14 cellular contexts compared by ENCODE assay signal in genomic region chr12:10601860-10602259, GRCh38. TPM values are rescaled to one million over a fixed set of nuclear protein-coding genes. Genes with fewer than 3 reads are reported as not detected.
DNase-seq lines count a peak whose midpoint lies in the region; ATAC-seq, FAIRE-seq and TF ChIP-seq lines count a peak whose summit lies in the region.
"Had no signal": no experiment of that assay in that cellular context is flagged by ENCODE, and none has a peak within 500 bp of the region (broad histone marks: within the 10 kb centered on the region; RNA-seq: fewer than 3 reads in every experiment).

No MANE protein-coding gene starts in this region.

- no peak for TF ChIP-seq CTCF in Loucy (conservative IDR thresholded peaks at IDR 0.05; ENCODE audit: low read length)
- no peak for TF ChIP-seq CTCF in natural killer cell (IDR thresholded peaks at IDR 0.05)
- no peak for TF ChIP-seq CTCF in Caco-2 (IDR thresholded peaks at IDR 0.05; ENCODE audit: insufficient read depth in 1 of 2, low read depth in 1 of 2, low read length in 1 of 2, severe bottlenecking in 1 of 2, unreplicated experiment in 1 of 2)

- H3K4me3 Mint-ChIP-seq in activated CD8-positive, alpha-beta memory T cell treated with anti-CD3 and anti-CD28 coated beads, Interleukin-2, amount 10 ng/mL, durations not matched to agents 7 days and 5 days, result peak overlapping the region; percentile 59
- H3K4me3 Mint-ChIP-seq in natural killer cell (peak overlapping the region; percentile 77), Caco-2 (ENCODE audit: unreplicated experiment) (no peak overlapping the region)
- H3K4me3 Mint-ChIP-seq: CD4-positive, CD25-positive, alpha-beta regulatory T cell; GM23338; H9; IgD-negative memory B cell had no signal

- peak; percentile 31 for ATAC-seq in activated CD8-positive, alpha-beta memory T cell treated with anti-CD3 and anti-CD28 coated beads, Interleukin-2, amount 10 ng/mL, durations not matched to agents 7 days and 5 days
- ATAC-seq in natural killer cell, result no peak
- ATAC-seq: GM23338 had no signal

- POLR2A ChIA-PET in Caco-2 (lab: Charles Lee), result no interaction called here

- H3K4me3 ChIP-seq in Loucy (ENCODE audit: low read length, poor library complexity, severe bottlenecking) (no peak overlapping the region), Caco-2 (ENCODE audit: low read depth, low read length) (no peak overlapping the region)
- H3K4me3 ChIP-seq: BLaER1 treated with 17β-estradiol and CSF1 and Interleukin-3, amounts not matched to agents 10 nM and 100 nM; GM23338 had no signal

- no peak for DNase-seq in activated CD8-positive, alpha-beta memory T cell treated with anti-CD3 and anti-CD28 coated beads, Interleukin-2, amount 10 ng/mL, durations not matched to agents 7 days and 5 days
- DNase-seq in activated CD8-positive, alpha-beta memory T cell treated with anti-CD3 and anti-CD28 coated beads for 24 hours, result no peak
- DNase-seq in natural killer cell (no peak), urothelium cell line (ENCODE audit: low spot score) (no peak), NCI-H1105 treated with DMSO at 0.1 percent for 48 hours (lab: John Stamatoyannopoulos, UW) (no peak), Caco-2 (no peak)
- DNase-seq: ACHN; CD4-positive, CD25-positive, alpha-beta regulatory T cell; DMS79; H9 had no signal

- no peaks in the 10 kb centered on the region for H3K27me3 Mint-ChIP-seq in activated CD8-positive, alpha-beta memory T cell treated with anti-CD3 and anti-CD28 coated beads, Interleukin-2, amount 10 ng/mL, durations not matched to agents 7 days and 5 days
- H3K27me3 Mint-ChIP-seq in natural killer cell (ENCODE audit: low read depth in 2 of 2) (no peaks in the 10 kb centered on the region), Caco-2 (ENCODE audit: insufficient read depth, unreplicated experiment) (no peaks in the 10 kb centered on the region)
- H3K27me3 Mint-ChIP-seq: CD4-positive, CD25-positive, alpha-beta regulatory T cell; IgD-negative memory B cell had no signal

- H3K4me1 Mint-ChIP-seq in activated CD8-positive, alpha-beta memory T cell treated with anti-CD3 and anti-CD28 coated beads, Interleukin-2, amount 10 ng/mL, durations not matched to agents 7 days and 5 days, result peaks cover 34% of the 10 kb centered on the region
- peaks cover 37 to 39% of the 10 kb centered on the region in 2 donors for H3K4me1 Mint-ChIP-seq in natural killer cell
- H3K4me1 Mint-ChIP-seq in Caco-2 (ENCODE audit: low read depth, unreplicated experiment), result no peaks in the 10 kb centered on the region
- H3K4me1 Mint-ChIP-seq: GM23338, IgD-negative memory B cell had no signal

- no peaks in the 10 kb centered on the region for H3K27me3 ChIP-seq in Loucy (ENCODE audit: insufficient read depth, low read length, poor library complexity, severe bottlenecking)
- no peaks in the 10 kb centered on the region for H3K27me3 ChIP-seq in Caco-2 (replicated peaks; ENCODE audit: control insufficient read depth, insufficient read depth, low read length)
- H3K27me3 ChIP-seq: BLaER1 treated with 17β-estradiol and CSF1 and Interleukin-3, amounts not matched to agents 10 nM and 100 nM had no signal

- CTCF ChIA-PET in activated CD8-positive, alpha-beta memory T cell treated with anti-CD3 and anti-CD28 coated beads, Interleukin-2, amount 10 ng/mL, durations not matched to agents 7 days and 5 days (lab: Charles Lee), result interaction anchor here (1.0 kb wide), 1 partner anchor 11 kb away, joined by 5 read pairs; the partner anchor contains the start of gene MAGOHB
- CTCF ChIA-PET in Caco-2 (lab: Charles Lee), result no interaction called here

- H3F3A ChIP-seq in Loucy (ENCODE audit: low read depth), result no peaks in the 10 kb centered on the region

- peak overlapping the region; percentile 50 for H3K9ac ChIP-seq in Loucy (ENCODE audit: low read depth, low read length, poor library complexity, severe bottlenecking)
- H3K9ac ChIP-seq: BLaER1 treated with 17β-estradiol and CSF1 and Interleukin-3, amounts not matched to agents 10 nM and 100 nM had no signal

- H4K20me1 ChIP-seq in Loucy (ENCODE audit: insufficient read depth, low read length, poor library complexity, severe bottlenecking), result no peaks in the 10 kb centered on the region
- H4K20me1 ChIP-seq: BLaER1 treated with 17β-estradiol and CSF1 and Interleukin-3, amounts not matched to agents 10 nM and 100 nM had no signal

- no TSS peak for BruUV-seq in Caco-2 (replicated peaks; lab: Mats Ljungman, UMichigan)

- no peaks in the 10 kb centered on the region for H3K9me3 Mint-ChIP-seq in activated CD8-positive, alpha-beta memory T cell treated with anti-CD3 and anti-CD28 coated beads, Interleukin-2, amount 10 ng/mL, durations not matched to agents 7 days and 5 days (ENCODE audit: low read depth)
- H3K9me3 Mint-ChIP-seq in natural killer cell (no peaks in the 10 kb centered on the region), Caco-2 (ENCODE audit: unreplicated experiment) (no peaks in the 10 kb centered on the region)
- H3K9me3 Mint-ChIP-seq: CD4-positive, CD25-positive, alpha-beta regulatory T cell; GM23338; H9; IgD-negative memory B cell had no signal

- intact Hi-C loops in natural killer cell (cut with micrococcal nuclease) (no loop called here), Caco-2 (cut with micrococcal nuclease; ENCODE audit: unreplicated experiment) (no loop called here)

- peak overlapping the region; percentile 58 for H3K4me2 ChIP-seq in Loucy (ENCODE audit: low read depth, low read length, poor library complexity, severe bottlenecking)
- H3K4me2 ChIP-seq: BLaER1 treated with 17β-estradiol and CSF1 and Interleukin-3, amounts not matched to agents 10 nM and 100 nM; GM23338 had no signal

- H2AFZ ChIP-seq in Loucy (ENCODE audit: low read length), result no peak overlapping the region
- H2AFZ ChIP-seq: GM23338 had no signal

- H3K36me3 ChIP-seq in Loucy (ENCODE audit: insufficient read depth, low read length) (no peaks in the 10 kb centered on the region), Caco-2 (ENCODE audit: control insufficient read depth, insufficient read depth, low read length) (no peaks in the 10 kb centered on the region)

- FAIRE-seq in urothelium cell line (lab: Jason Lieb, UNC), result peak; percentile 48

- peak overlapping the region; percentile 73 for H3K27ac Mint-ChIP-seq in activated CD8-positive, alpha-beta memory T cell treated with anti-CD3 and anti-CD28 coated beads, Interleukin-2, amount 10 ng/mL, durations not matched to agents 7 days and 5 days
- H3K27ac Mint-ChIP-seq in natural killer cell (peak overlapping the region in 1 of 2 donors; percentile 55), Caco-2 (ENCODE audit: unreplicated experiment) (no peak overlapping the region)
- H3K27ac Mint-ChIP-seq: CD4-positive, CD25-positive, alpha-beta regulatory T cell; GM23338; IgD-negative memory B cell had no signal

- H3K79me2 ChIP-seq in Loucy (ENCODE audit: insufficient read depth, low read length), result no peaks in the 10 kb centered on the region

- H3K36me3 Mint-ChIP-seq in activated CD8-positive, alpha-beta memory T cell treated with anti-CD3 and anti-CD28 coated beads, Interleukin-2, amount 10 ng/mL, durations not matched to agents 7 days and 5 days, result peaks cover 47% of the 10 kb centered on the region
- H3K36me3 Mint-ChIP-seq in natural killer cell, result no peaks in the 10 kb centered on the region
- peaks cover 24% of the 10 kb centered on the region for H3K36me3 Mint-ChIP-seq in Caco-2 (ENCODE audit: insufficient read depth, unreplicated experiment)

- H3K9me3 ChIP-seq in Loucy (ENCODE audit: insufficient read depth, low read depth, low read length) (no peaks in the 10 kb centered on the region), Caco-2 (no peaks in the 10 kb centered on the region)
- H3K9me3 ChIP-seq: BLaER1 treated with 17β-estradiol and CSF1 and Interleukin-3, amounts not matched to agents 10 nM and 100 nM had no signal

- H3K4me1 ChIP-seq in Loucy (ENCODE audit: insufficient read depth, low read length, poor library complexity, severe bottlenecking) (peaks cover 18% of the 10 kb centered on the region), Caco-2 (no peaks in the 10 kb centered on the region)

- H3K9me2 ChIP-seq in Loucy (replicated peaks; ENCODE audit: low read depth, low read length), result no peaks in the 10 kb centered on the region

RNA-seq across cellular contexts. Expression of gene MAGOHB, which starts 11.5 kb away (rescaled TPM):
- 10 to 100 TPM; 53.3 to 77.2 TPM for total RNA-seq in activated CD8-positive, alpha-beta memory T cell treated with anti-CD3 and anti-CD28 coated beads, Interleukin-2, amount 10 ng/mL, durations not matched to agents 7 days and 5 days
- total RNA-seq in natural killer cell (10 to 100 TPM; 13.0 to 16.3 (median 13.1) TPM), Caco-2 (2022) (134 and 137 TPM in 2 replicates)
